In genomic region chr3:161322781-161323568, GRCh38 we compare ENCODE assay signal across 23 cellular contexts.
"Had no signal": no experiment of that assay in that cellular context is flagged by ENCODE, and none has a peak within 500 bp of the region (broad histone marks: within the 10 kb centered on the region; RNA-seq: fewer than 3 reads in every experiment).

No MANE protein-coding gene starts in this region.

- H3K27ac ChIP-seq: esophagus squamous epithelium, foreskin keratinocyte, hepatocyte, neural progenitor cell, ovary, right atrium auricular region, suprapubic skin, thyroid gland, upper lobe of left lung, uterus had no signal

- ATAC-seq: foreskin keratinocyte; left colon; left ventricle myocardium superior; natural killer cell treated with Interleukin-12 subunit alpha and Interleukin-12 subunit beta and Interleukin-15 and Interleukin-18, amount 100 ng/mL, for 72 hours; stimulated activated naive CD8-positive, alpha-beta T cell treated with anti-CD3 and anti-CD28 coated beads, Interleukin-15, Interleukin-2, amounts not matched to agents 100 U/mL and 50 U/mL, for 24 hours had no signal

- DNase-seq: dermis blood vessel endothelial cell; esophagus squamous epithelium; foreskin keratinocyte; head of caudate nucleus; left colon; left ventricle myocardium superior; mesenchymal stem cell; midbrain; nucleus accumbens; ovary; small intestine; stimulated activated CD4-positive, alpha-beta T cell treated with anti-CD3 and anti-CD28 coated beads, Interleukin-12 subunit alpha, Interleukin-12 subunit beta, amount 100 ng/mL, for 4 hours; stimulated activated CD4-positive, alpha-beta T cell treated with anti-CD3 and anti-CD28 coated beads, Interleukin-2, amount 100 ng/mL, for 48 hours; stimulated activated naive CD8-positive, alpha-beta T cell treated with anti-CD3 and anti-CD28 coated beads, Interleukin-15, Interleukin-2, amounts not matched to agents 100 U/mL and 50 U/mL, for 24 hours; thyroid gland; upper lobe of left lung; uterus had no signal

- H3K4me3 ChIP-seq: esophagus squamous epithelium, hepatocyte, lung, neural progenitor cell, ovary, right atrium auricular region, suprapubic skin, thyroid gland, upper lobe of left lung, uterus had no signal
